Comparison of ENCODE assay signal across 8 cellular contexts in the genomic region with DNA sequence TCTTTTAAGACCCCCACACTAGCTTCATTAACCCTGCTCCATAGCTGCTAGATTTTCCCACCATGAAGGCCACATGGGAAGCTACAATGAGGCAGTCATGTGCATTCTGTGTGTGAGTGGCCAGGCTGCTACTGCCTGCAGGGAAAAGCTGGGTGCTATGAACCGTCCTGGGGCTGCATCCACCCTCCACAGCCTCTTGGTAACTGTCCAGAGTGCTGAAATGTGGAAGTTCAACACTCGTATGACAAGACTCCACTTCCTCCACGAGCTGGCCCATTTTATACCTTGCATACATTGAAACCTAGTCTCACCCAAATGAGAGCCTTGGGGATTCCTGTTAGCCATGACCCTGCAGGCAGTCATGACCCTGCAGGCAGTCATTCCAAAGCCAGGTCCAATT. TPM values are rescaled to one million over a fixed set of nuclear protein-coding genes. Genes with fewer than 3 reads are reported as not detected.
DNase-seq lines count a peak whose midpoint lies in the region; ATAC-seq, FAIRE-seq and TF ChIP-seq lines count a peak whose summit lies in the region.

No MANE protein-coding gene starts in this region.

- H4K20me1 ChIP-seq in keratinocyte (ENCODE audit: control insufficient read depth, extremely low read depth, insufficient read depth, low read length), result no peaks in the 10 kb centered on the region

- peaks cover 4% of the 10 kb centered on the region for H3K9me3 ChIP-seq in adipocyte (ENCODE audit: control insufficient read depth, low read length)
- no peaks in the 10 kb centered on the region for H3K9me3 ChIP-seq in keratinocyte (ENCODE audit: control insufficient read depth, low read depth, low read length)
- no peaks in the 10 kb centered on the region for H3K9me3 ChIP-seq in vagina

- no peak overlapping the region for H3K4me2 ChIP-seq in keratinocyte (ENCODE audit: control insufficient read depth, extremely low read depth, insufficient read depth, low read depth, low read length)

- no peaks in the 10 kb centered on the region for H3K79me2 ChIP-seq in keratinocyte (ENCODE audit: control insufficient read depth, insufficient read depth, low read length)

- intact Hi-C loops in vagina (cut with DNase I), result no loop called here

- ATAC-seq in HG02588 (IDR thresholded peaks at IDR 0.05; ENCODE audit: unreplicated experiment) (no peak), HG02870 (IDR thresholded peaks at IDR 0.05; ENCODE audit: unreplicated experiment) (no peak), HG03457 (IDR thresholded peaks at IDR 0.05; ENCODE audit: unreplicated experiment) (no peak)

- DNase-seq in D341Med (ENCODE audit: low spot score) (peak; percentile 20), HT-29 (ENCODE audit: low spot score) (peak; percentile 43), adipocyte (ENCODE audit: low read depth) (peak; percentile 28), keratinocyte (ENCODE audit: low read depth, low spot score) (no peak), vagina (ENCODE audit: extremely low spot score in 2 of 2) (no peak)

- no peaks in the 10 kb centered on the region for H3K9me1 ChIP-seq in keratinocyte (ENCODE audit: control insufficient read depth, extremely low read depth, insufficient read depth, low read length)

- dilution Hi-C loops in keratinocyte (cut with MboI; ENCODE audit: extremely low pct_ligation_motif_present, low sequenced_read_pairs), result no loop called here

- peak; percentile 88 for FAIRE-seq in keratinocyte (lab: Jason Lieb, UNC)

- no peaks in the 10 kb centered on the region for H3K27me3 ChIP-seq in adipocyte (replicated peaks; ENCODE audit: control insufficient read depth, insufficient read depth, low read length)
- H3K27me3 ChIP-seq in keratinocyte (ENCODE audit: control insufficient read depth, extremely low read depth, insufficient read depth, low read length), result no peaks in the 10 kb centered on the region
- no peaks in the 10 kb centered on the region for H3K27me3 ChIP-seq in vagina

- H3K4me3 ChIP-seq in adipocyte (ENCODE audit: low read length) (no peak overlapping the region), keratinocyte (ENCODE audit: control insufficient read depth in 2 of 3, extremely low read depth in 1 of 3, insufficient read depth in 2 of 3, low read depth in 1 of 3, low read length in 3 of 3) (no peak overlapping the region), vagina (no peak overlapping the region)

- H3K36me3 ChIP-seq in adipocyte (ENCODE audit: control insufficient read depth, insufficient read depth, low read length, severe bottlenecking), result no peaks in the 10 kb centered on the region
- H3K36me3 ChIP-seq in keratinocyte (ENCODE audit: control insufficient read depth in 2 of 2, extremely low read depth in 1 of 2, insufficient read depth in 2 of 2, low read length in 2 of 2), result no peaks in the 10 kb centered on the region
- H3K36me3 ChIP-seq in vagina, result no peaks in the 10 kb centered on the region

- H2AFZ ChIP-seq in keratinocyte (ENCODE audit: control insufficient read depth, low read length), result no peak overlapping the region

- TF ChIP-seq POLR2A in vagina (IDR thresholded peaks at IDR 0.05), result no peak

- TF ChIP-seq CTCF in keratinocyte (optimal IDR thresholded peaks at IDR 0.05 in 1 of 3, IDR thresholded peaks at IDR 0.05 in 1 of 3, conservative IDR thresholded peaks at IDR 0.05 in 1 of 3; ENCODE audit: extremely low read depth in 1 of 3, insufficient read depth in 2 of 3, low read length in 3 of 3) (no peak), vagina (IDR thresholded peaks at IDR 0.05) (no peak)

- H3K9ac ChIP-seq in adipocyte (ENCODE audit: low read length) (no peak overlapping the region), keratinocyte (ENCODE audit: control insufficient read depth, extremely low read depth, insufficient read depth, low read length) (no peak overlapping the region)

- no peak overlapping the region for H3K27ac ChIP-seq in keratinocyte (ENCODE audit: control insufficient read depth, insufficient read depth, low read length)
- no peak overlapping the region for H3K27ac ChIP-seq in vagina

- H3K4me1 ChIP-seq in adipocyte (ENCODE audit: control insufficient read depth, insufficient read depth, low read length) (no peaks in the 10 kb centered on the region), keratinocyte (ENCODE audit: control insufficient read depth, extremely low read depth, insufficient read depth, low read length) (no peaks in the 10 kb centered on the region), vagina (no peaks in the 10 kb centered on the region)

RNA-seq across cellular contexts. Expression of gene CUZD1, which starts 59.4 kb away (rescaled TPM):
- total RNA-seq in HT-29 (2014; rRNA removed; shearing (Covaris generic)), result not detected in 2 replicates
- 0.34 to 0.93 TPM (median 0.58 TPM) in 3 replicates for polyA plus RNA-seq in keratinocyte
- not detected for polyA plus RNA-seq in keratinocyte (2011; ENCODE audit: low read depth)
- 0.25 and 0.45 TPM in 2 replicates for polyA plus RNA-seq in keratinocyte (2011; cell fraction: cytosol; rRNA removed)
- 2.0 and 2.4 TPM in 2 replicates for polyA plus RNA-seq in keratinocyte (2011; cell fraction: nucleus; rRNA removed)
- polyA plus RNA-seq in keratinocyte (2012; ENCODE audit: low replicate concordance), result 0.24 and 0.49 TPM in 2 replicates
- 0.39 to 0.80 TPM (median 0.49 TPM) in 3 replicates for polyA minus RNA-seq in keratinocyte
- not detected for polyA minus RNA-seq in keratinocyte (2011; cell fraction: cytosol; rRNA and poly(A)+ RNA removed)
- polyA minus RNA-seq in keratinocyte (2011; cell fraction: nucleus; rRNA and poly(A)+ RNA removed), result 0.32 and 0.62 TPM in 2 replicates
- total RNA-seq in vagina, result not detected

Comparison
In these comparisons a context has a peak if more than half of its experiments do, and no peak if none do; other contexts are left out.
1. DNase-seq: peak in D341Med (single experiment), HT-29 (single experiment) and adipocyte (single experiment); none in keratinocyte (single experiment) and vagina (0 of 2).